ENCODE assay signal across 14 cellular contexts in genomic region chr4:113080624-113081023, GRCh38. TPM values are rescaled to one million over a fixed set of nuclear protein-coding genes. Genes with fewer than 3 reads are reported as not detected.
DNase-seq lines count a peak whose midpoint lies in the region; ATAC-seq, FAIRE-seq and TF ChIP-seq lines count a peak whose summit lies in the region.
"Had no signal": no experiment of that assay in that cellular context is flagged by ENCODE, and none has a peak within 500 bp of the region (broad histone marks: within the 10 kb centered on the region; RNA-seq: fewer than 3 reads in every experiment).

No MANE protein-coding gene starts in this region.

- DNase-seq in DMS53 treated with DMSO at 0.1 percent for 48 hours (lab: John Stamatoyannopoulos, UW; ENCODE audit: unreplicated experiment) (peak; percentile 40), dorsolateral prefrontal cortex (no peak), HepG2 (ENCODE audit: low spot score) (no peak), superior temporal gyrus (ENCODE audit: extremely low spot score) (peak; percentile 49), breast epithelium (ENCODE audit: low spot score in 2 of 2) (no peak), NCI-H2171 (lab: John Stamatoyannopoulos, UW) (no peak)
- DNase-seq: CD8-positive, alpha-beta T cell; COR-L47; DMS153; GF-D8; H9 had no signal

- H2AFZ ChIP-seq in HepG2 (ENCODE audit: low read length): no peak overlapping the region

- no peaks in the 10 kb centered on the region for H3K27me3 ChIP-seq in dorsolateral prefrontal cortex
- H3K27me3 ChIP-seq in HepG2 (ENCODE audit: control insufficient read depth in 1 of 2, insufficient read depth in 2 of 2, low read length in 2 of 2): peaks cover 0 to 3% of the 10 kb centered on the region in 2 experiments; a peak in 1 of 5 replicates
- H3K27me3 ChIP-seq in breast epithelium: no peaks in the 10 kb centered on the region

- TF ChIP-seq RAD21 in HepG2 (CRISPR knock-in tag; IDR thresholded peaks at IDR 0.05): no peak

- FAIRE-seq in HepG2 (lab: Jason Lieb, UNC): no peak
- FAIRE-seq: D721Med had no signal

- TF ChIP-seq EP300 in HepG2 (IDR thresholded peaks at IDR 0.05; ENCODE audit: low read depth in 2 of 2, low read length in 2 of 2) (no peak), HepG2 (CRISPR knock-in tag; IDR thresholded peaks at IDR 0.05; ENCODE audit: borderline replicate concordance) (no peak)

- H3K4me3 ChIP-seq in dorsolateral prefrontal cortex: peak overlapping the region in 3 of 59 donors; percentile 6 to 27 (median 10)
- no peak overlapping the region for H3K4me3 ChIP-seq in HepG2 (replicated peaks in 1 of 3; ENCODE audit: insufficient read depth in 1 of 3, low read depth in 2 of 3, low read length in 3 of 3)
- H3K4me3 ChIP-seq in breast epithelium: no peak overlapping the region

- intact Hi-C loops in dorsolateral prefrontal cortex (cut with DNase I): no loop called here
- intact Hi-C loops in HepG2 (cut with micrococcal nuclease; ENCODE audit: unreplicated experiment): no loop called here
- intact Hi-C loops in breast epithelium (cut with DNase I; ENCODE audit: low total_unique reads): no loop called here

- BruUV-seq in HepG2 (replicated peaks; lab: Mats Ljungman, UMichigan): no TSS peak

- no peaks in the 10 kb centered on the region for H3K79me2 ChIP-seq in HepG2 (ENCODE audit: insufficient read depth, low read length)

- in situ Hi-C loops in HepG2 (cut with HindIII; ENCODE audit: extremely low pct_ligation_motif_present, low pct_unique_long_range_greater_than_20kb): no loop called here

- no peak for TF ChIP-seq POLR2A in HepG2 (IDR thresholded peaks at IDR 0.05; ENCODE audit: insufficient read depth in 1 of 2, low read depth in 2 of 2, low read length in 2 of 2)
- no peak for TF ChIP-seq POLR2A in breast epithelium (IDR thresholded peaks at IDR 0.05)

- TF ChIP-seq CTCF in dorsolateral prefrontal cortex (IDR thresholded peaks at IDR 0.05 in 54 of 56, conservative IDR thresholded peaks at IDR 0.05 in 2 of 56; ENCODE audit: low read depth in 1 of 56, partially characterized antibody in 56 of 56) (no peak), HepG2 (CRISPR knock-in tag; IDR thresholded peaks at IDR 0.05) (no peak), breast epithelium (IDR thresholded peaks at IDR 0.05) (no peak)

- CTCF ChIA-PET in HepG2 (lab: Yijun Ruan, JAX; ENCODE audit: low intra/inter-chr PET ratio, low total read pairs): no interaction called here

- H3K4me2 ChIP-seq in HepG2 (ENCODE audit: low read depth, low read length): no peak overlapping the region

- H3K36me3 ChIP-seq in HepG2 (replicated peaks in 1 of 2; ENCODE audit: control insufficient read depth in 1 of 2, insufficient read depth in 2 of 2, low read length in 2 of 2) (no peaks in the 10 kb centered on the region), breast epithelium (no peaks in the 10 kb centered on the region)

- WGBS in HepG2 (ENCODE audit: low lambda C conversion rate): 0% methylated on average over 2 of the region's 2 CpGs

- H3K4me1 ChIP-seq in HepG2 (ENCODE audit: insufficient read depth, low read length) (peaks cover 7% of the 10 kb centered on the region), breast epithelium (no peaks in the 10 kb centered on the region)

- H3K9me3 ChIP-seq in HepG2 (ENCODE audit: low read length): no peaks in the 10 kb centered on the region
- H3K9me3 ChIP-seq in breast epithelium: no peaks in the 10 kb centered on the region

- H3K9ac ChIP-seq in HepG2 (ENCODE audit: insufficient read depth, low read depth, low read length): no peak overlapping the region

- no peaks in the 10 kb centered on the region for H4K20me1 ChIP-seq in HepG2 (ENCODE audit: insufficient read depth, low read length)

- peak; percentile 38; the same call in 2 of the 3 replicates for ATAC-seq in HepG2
- ATAC-seq in GM18511 (IDR thresholded peaks at IDR 0.05; ENCODE audit: unreplicated experiment): no peak
- ATAC-seq: CD8-positive, alpha-beta T cell had no signal

- H3K27ac ChIP-seq in dorsolateral prefrontal cortex (peak overlapping the region in 55 of 59 donors; percentile 5 to 92 (median 76)), HepG2 (ENCODE audit: extremely low read length, insufficient read depth, low read length) (no peak overlapping the region), breast epithelium (no peak overlapping the region)

- POLR2A ChIA-PET in HepG2 (lab: Yijun Ruan, JAX): no interaction called here

TF ChIP-seq in HepG2, 621 proteins besides CTCF, POLR2A, EP300 and RAD21 (continues in another document):
- no peak for TF ChIP-seq SRSF4 (IDR thresholded peaks at IDR 0.05; ENCODE audit: low read depth, low read length, poor library complexity, severe bottlenecking)
- no peak for TF ChIP-seq RBAK (CRISPR knock-in tag; IDR thresholded peaks at IDR 0.05)
- TF ChIP-seq MATR3 (CRISPR knock-in tag; IDR thresholded peaks at IDR 0.05): no peak
- no peak for TF ChIP-seq CSRNP1 (CRISPR knock-in tag; IDR thresholded peaks at IDR 0.05)
- no peak for TF ChIP-seq THAP8 (CRISPR knock-in tag; IDR thresholded peaks at IDR 0.05; ENCODE audit: borderline replicate concordance)
- TF ChIP-seq PHF8 (CRISPR knock-in tag; IDR thresholded peaks at IDR 0.05): no peak
- TF ChIP-seq BRCA1 (CRISPR knock-in tag; IDR thresholded peaks at IDR 0.05): no peak
- TF ChIP-seq ZNF280B (CRISPR knock-in tag; IDR thresholded peaks at IDR 0.05; ENCODE audit: borderline replicate concordance): no peak
- no peak for TF ChIP-seq ZNF251 (CRISPR knock-in tag; IDR thresholded peaks at IDR 0.05)
- TF ChIP-seq ZNF431 (CRISPR knock-in tag; IDR thresholded peaks at IDR 0.05; ENCODE audit: borderline replicate concordance, low read depth): no peak

RNA-seq across cellular contexts. Expression of gene ANK2, which starts 31.2 kb away (rescaled TPM):
- total RNA-seq in dorsolateral prefrontal cortex (100 to 1,000 TPM; 454 to 846 (median 697) TPM), HepG2 (2016; rRNA removed; fragmentation: Illumina TruSeq; extraction: Trizol) (15.1 and 18.6 TPM in 2 replicates), breast epithelium (100 to 1,000 TPM in 1 of 3 donors, 10 to 100 TPM in 2; 22.0 to 145 (median 36.7) TPM)
- 1.2 TPM in 2 replicates for total RNA-seq in HepG2 (2016; cell fraction: cytosol; rRNA removed; fragmentation: Illumina TruSeq; extraction: Trizol; ENCODE audit: low read depth)
- total RNA-seq in HepG2 (2016; cell fraction: insoluble cytoplasmic fraction; rRNA removed; fragmentation: Illumina TruSeq; extraction: Trizol): 15.2 and 16.0 TPM in 2 replicates
- 3.8 and 5.0 TPM in 2 replicates for total RNA-seq in HepG2 (2016; cell fraction: membrane; rRNA removed; fragmentation: Illumina TruSeq; extraction: Trizol)
- total RNA-seq in HepG2 (2016; cell fraction: nucleus; rRNA removed; fragmentation: Illumina TruSeq; extraction: Trizol): 27.3 and 28.2 TPM in 2 replicates
- 1.6 and 2.7 TPM in 2 replicates for polyA plus RNA-seq in HepG2 (2011; rRNA removed)
- polyA plus RNA-seq in HepG2 (2011; cell fraction: cytosol; rRNA removed): 1.6 and 1.7 TPM in 2 replicates
- polyA plus RNA-seq in HepG2 (2011; cell fraction: nucleus; rRNA removed): 7.1 and 7.4 TPM in 2 replicates
- 6.0 and 6.3 TPM in 2 replicates for polyA plus RNA-seq in HepG2 (2012)
- polyA plus RNA-seq in HepG2 (2016; cell fraction: cytosol; fragmentation: Illumina TruSeq; extraction: Trizol; ENCODE audit: low read depth): 0.18 and 0.53 TPM in 2 replicates
- polyA plus RNA-seq in HepG2 (2016; cell fraction: insoluble cytoplasmic fraction; fragmentation: Illumina TruSeq; extraction: Trizol; ENCODE audit: low read depth): 5.7 and 5.9 TPM in 2 replicates
- 0.66 and 0.73 TPM in 2 replicates for polyA plus RNA-seq in HepG2 (2016; cell fraction: membrane; fragmentation: Illumina TruSeq; extraction: Trizol; ENCODE audit: low read depth)
- polyA plus RNA-seq in HepG2 (2016; cell fraction: nucleus; fragmentation: Illumina TruSeq; extraction: Trizol; ENCODE audit: insufficient read depth, low read depth): 10.5 and 11.2 TPM in 2 replicates
- polyA minus RNA-seq in HepG2 (2011; rRNA and poly(A)+ RNA removed; ENCODE audit: low replicate concordance): 0.05 and 14.9 TPM in 2 replicates
- 5.3 and 8.7 TPM in 2 replicates for polyA minus RNA-seq in HepG2 (2011; cell fraction: cytosol; rRNA and poly(A)+ RNA removed)
- polyA minus RNA-seq in HepG2 (2011; cell fraction: nucleus; rRNA and poly(A)+ RNA removed): 42.0 and 54.6 TPM in 2 replicates
- total RNA-seq: CD8-positive, alpha-beta T cell had no signal
- polyA plus RNA-seq: CD14-positive monocyte had no signal

Comparison
In these comparisons a context has a peak if more than half of its experiments do, and no peak if none do; other contexts are left out.
1. DNase-seq: peak in DMS53 treated with DMSO at 0.1 percent for 48 hours (single experiment) and superior temporal gyrus (single experiment); none in dorsolateral prefrontal cortex (0 of 10), HepG2 (single experiment), breast epithelium (0 of 2) and NCI-H2171 (single experiment).
2. H3K27ac ChIP-seq: peak in dorsolateral prefrontal cortex (55 of 59); none in HepG2 (single experiment) and breast epithelium (0 of 2).